ENCODE assay signal across 10 cellular contexts in the genomic region with DNA sequence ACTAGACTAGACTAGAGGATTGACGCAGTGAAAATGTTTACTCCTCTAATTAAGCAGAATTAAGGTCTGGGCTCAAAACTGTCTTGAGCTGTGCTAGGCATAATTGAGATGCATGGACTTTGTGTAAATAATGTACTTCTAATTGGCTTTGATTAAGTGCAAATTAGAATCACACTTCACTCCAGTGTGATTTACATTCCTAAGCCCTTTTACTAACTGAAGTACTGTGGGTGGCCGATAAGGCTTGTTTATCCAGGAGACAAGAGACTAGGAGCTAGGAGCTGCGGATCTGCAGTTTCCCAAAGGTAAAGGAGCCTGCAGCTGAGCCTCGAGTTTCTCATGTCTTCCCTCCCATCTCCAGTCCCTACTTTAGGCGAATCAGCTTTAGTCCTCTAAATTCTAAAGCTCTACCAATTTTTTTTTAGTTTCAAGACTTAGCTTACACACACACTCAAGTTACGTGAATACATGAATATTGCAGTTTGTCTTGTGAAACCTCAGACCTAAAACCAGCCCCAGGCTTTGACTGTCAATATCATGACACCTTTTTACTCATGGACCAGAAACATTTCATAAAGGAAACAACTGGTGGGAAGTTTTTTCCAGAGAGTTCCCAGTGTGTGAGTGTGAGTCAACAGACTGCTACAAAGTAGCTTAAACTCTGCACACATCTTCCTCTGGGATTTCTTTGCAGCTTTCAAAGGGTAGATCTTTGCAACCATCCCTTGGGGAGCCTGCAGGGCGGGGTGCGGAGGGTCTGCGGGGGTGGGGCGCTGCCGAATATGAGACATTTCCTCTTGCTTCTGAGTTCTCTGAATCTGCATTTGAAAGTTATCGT.
DNase-seq lines count a peak whose midpoint lies in the region; ATAC-seq and TF ChIP-seq lines count a peak whose summit lies in the region.
"Had no signal": no experiment of that assay in that cellular context is flagged by ENCODE, and none has a peak within 500 bp of the region (broad histone marks: within the 10 kb centered on the region; RNA-seq: fewer than 3 reads in every experiment).

No MANE protein-coding gene starts in this region.

- intact Hi-C loops in Calu3 (cut with micrococcal nuclease; ENCODE audit: unreplicated experiment), result no loop called here

- no peaks in the 10 kb centered on the region for H3K9me2 ChIP-seq in hepatocyte (replicated peaks; ENCODE audit: insufficient read depth)

- H3K27me3 Mint-ChIP-seq in type B pancreatic cell (no peaks in the 10 kb centered on the region), Calu3 (ENCODE audit: unreplicated experiment) (no peaks in the 10 kb centered on the region)
- H3K27me3 Mint-ChIP-seq in effector memory CD8-positive, alpha-beta T cell, result no peaks in the 10 kb centered on the region

- H3K9me3 ChIP-seq in adipocyte (ENCODE audit: control insufficient read depth, low read length) (no peaks in the 10 kb centered on the region), hepatocyte (ENCODE audit: low read depth) (no peaks in the 10 kb centered on the region)

- H3K27ac Mint-ChIP-seq in type B pancreatic cell (peak overlapping the region; percentile 12), Calu3 (ENCODE audit: unreplicated experiment) (no peak overlapping the region)
- H3K27ac Mint-ChIP-seq in effector memory CD8-positive, alpha-beta T cell, result no peak overlapping the region

- H3K36me3 ChIP-seq in adipocyte (ENCODE audit: control insufficient read depth, insufficient read depth, low read length, severe bottlenecking) (no peaks in the 10 kb centered on the region), hepatocyte (replicated peaks; ENCODE audit: insufficient read depth, low read depth) (no peaks in the 10 kb centered on the region)

- H3K9me3 Mint-ChIP-seq in type B pancreatic cell (peaks cover 6% of the 10 kb centered on the region), Calu3 (ENCODE audit: low read depth, unreplicated experiment) (no peaks in the 10 kb centered on the region)
- H3K9me3 Mint-ChIP-seq in effector memory CD8-positive, alpha-beta T cell, result no peaks in the 10 kb centered on the region

- DNase-seq in stimulated activated CD4-positive, alpha-beta T cell treated with anti-CD3 and anti-CD28 coated beads, Interleukin-15, amount 100 ng/mL, for 24 hours, result peak; percentile 41
- no peak for DNase-seq in stimulated activated CD4-positive, alpha-beta T cell treated with anti-CD3 and anti-CD28 coated beads, Interleukin-12 subunit alpha, Interleukin-12 subunit beta, amount 100 ng/mL, for 4 hours
- DNase-seq in adipocyte (ENCODE audit: low read depth) (peak; percentile 43), hepatocyte (ENCODE audit: low spot score) (peak; percentile 28), type B pancreatic cell (ENCODE audit: extremely low spot score, unreplicated experiment) (no peak), GM10266 (ENCODE audit: extremely low spot score) (no peak), Calu3 (no peak)
- no peak for DNase-seq in effector memory CD8-positive, alpha-beta T cell
- DNase-seq: erythroblast had no signal

- H3K27ac ChIP-seq in hepatocyte, result peak overlapping the region; percentile 11

- no peak overlapping the region for H3K9ac ChIP-seq in adipocyte (ENCODE audit: low read length)

- no peaks in the 10 kb centered on the region for H3K27me3 ChIP-seq in adipocyte (replicated peaks; ENCODE audit: control insufficient read depth, insufficient read depth, low read length)
- H3K27me3 ChIP-seq in hepatocyte, result no peaks in the 10 kb centered on the region

- TF ChIP-seq CTCF in hepatocyte (IDR thresholded peaks at IDR 0.05; ENCODE audit: poor library complexity) (no peak), type B pancreatic cell (conservative IDR thresholded peaks at IDR 0.05) (no peak), GM10266 (IDR thresholded peaks at IDR 0.05; ENCODE audit: control insufficient read depth, insufficient read depth, low read depth, missing control alignments) (no peak), Calu3 (IDR thresholded peaks at IDR 0.05; ENCODE audit: unreplicated experiment) (no peak)

- H3K79me2 ChIP-seq in hepatocyte, result no peaks in the 10 kb centered on the region

- H3K4me1 Mint-ChIP-seq in type B pancreatic cell (ENCODE audit: unreplicated experiment) (peaks cover 46% of the 10 kb centered on the region), Calu3 (ENCODE audit: low read depth, unreplicated experiment) (no peaks in the 10 kb centered on the region)
- no peaks in the 10 kb centered on the region for H3K4me1 Mint-ChIP-seq in effector memory CD8-positive, alpha-beta T cell (ENCODE audit: low read depth in 2 of 2)

- CTCF ChIA-PET in Calu3 (lab: Charles Lee), result no interaction called here

- H3K36me3 Mint-ChIP-seq in type B pancreatic cell, result no peaks in the 10 kb centered on the region
- no peaks in the 10 kb centered on the region for H3K36me3 Mint-ChIP-seq in effector memory CD8-positive, alpha-beta T cell (ENCODE audit: insufficient read depth)
- H3K36me3 Mint-ChIP-seq in Calu3 (ENCODE audit: insufficient read depth, unreplicated experiment), result no peaks in the 10 kb centered on the region

- H2AFZ ChIP-seq in hepatocyte, result no peak overlapping the region

- H3K4me2 ChIP-seq in hepatocyte, result peak overlapping the region; percentile 13

- H3K4me1 ChIP-seq in adipocyte (ENCODE audit: control insufficient read depth, insufficient read depth, low read length) (peaks cover 26% of the 10 kb centered on the region), hepatocyte (ENCODE audit: insufficient read depth) (peaks cover 37% of the 10 kb centered on the region)

- 30% methylated on average over 12 of the region's 12 CpGs for WGBS in hepatocyte (ENCODE audit: low lambda C conversion rate, missing lambda C conversion rate)

- H3K4me3 Mint-ChIP-seq in type B pancreatic cell, result peak overlapping the region; percentile 44
- no peak overlapping the region for H3K4me3 Mint-ChIP-seq in effector memory CD8-positive, alpha-beta T cell
- H3K4me3 Mint-ChIP-seq in Calu3 (ENCODE audit: low read depth, unreplicated experiment), result no peak overlapping the region

- no peaks in the 10 kb centered on the region for H4K20me1 ChIP-seq in hepatocyte (ENCODE audit: insufficient read depth, poor library complexity, severe bottlenecking)

- BruUV-seq in Calu3 (replicated peaks; lab: Mats Ljungman, UMichigan), result no TSS peak

- H3K4me3 ChIP-seq in adipocyte (ENCODE audit: low read length), result peak overlapping the region; percentile 32
- H3K4me3 ChIP-seq in hepatocyte, result no peak overlapping the region
- H3K4me3 ChIP-seq: skin epidermis had no signal

- no peak for ATAC-seq in effector memory CD8-positive, alpha-beta T cell (replicated peaks)

Comparison
In these comparisons a context has a peak if more than half of its experiments do, and no peak if none do; other contexts are left out.
1. DNase-seq: peak in stimulated activated CD4-positive, alpha-beta T cell treated with anti-CD3 and anti-CD28 coated beads, Interleukin-15, amount 100 ng/mL, for 24 hours (single experiment), adipocyte (single experiment) and hepatocyte (single experiment); none in stimulated activated CD4-positive, alpha-beta T cell treated with anti-CD3 and anti-CD28 coated beads, Interleukin-12 subunit alpha, Interleukin-12 subunit beta, amount 100 ng/mL, for 4 hours (single experiment), type B pancreatic cell (single experiment), effector memory CD8-positive, alpha-beta T cell (0 of 3), GM10266 (single experiment) and Calu3 (single experiment).